Comparison of ENCODE assay signal across 36 cellular contexts in the genomic region with DNA sequence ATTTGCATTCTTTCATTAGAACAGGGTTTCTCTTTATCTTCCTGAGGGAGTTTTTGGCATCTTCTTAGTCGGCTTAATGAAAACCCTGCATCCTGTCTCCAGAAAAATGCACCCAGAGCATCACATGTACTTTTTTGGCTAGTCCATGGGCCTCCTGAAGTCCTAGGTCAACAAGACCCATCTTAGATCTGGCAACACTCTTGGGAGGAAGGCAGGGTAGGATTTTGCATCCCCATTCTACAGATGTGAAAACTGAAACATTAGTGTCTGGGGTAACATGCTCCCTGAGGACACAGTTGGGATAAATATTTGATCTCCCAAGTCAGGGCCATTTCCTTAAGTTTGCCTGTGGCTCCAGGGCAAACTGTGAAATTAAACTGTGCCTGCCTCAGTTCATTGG. TPM values are rescaled to one million over a fixed set of nuclear protein-coding genes. Genes with fewer than 3 reads are reported as not detected.
"Had no signal": no experiment of that assay in that cellular context is flagged by ENCODE, and none has a peak within 500 bp of the region (broad histone marks: within the 10 kb centered on the region; RNA-seq: fewer than 3 reads in every experiment).

No MANE protein-coding gene starts in this region.

- ATAC-seq: activated CD8-positive, alpha-beta T cell treated with anti-CD3 and anti-CD28 coated beads for 36 hours; activated naive CD4-positive, alpha-beta T cell treated with anti-CD3 and anti-CD28 coated beads, Interleukin-2, amount 50 U/mL, for 72 hours; activated T-cell treated with anti-CD3 and anti-CD28 coated beads, Interleukin-2, amount 50 U/mL, for 4 hours; activated T-cell treated with anti-CD3 and anti-CD28 coated beads, Interleukin-2, amount 50 U/mL, for 72 hours; activated T-helper 17 cell treated with anti-CD3 and anti-CD28 coated beads, Interleukin-2, amount 50 U/mL, for 72 hours; body of pancreas had no signal

- H3K9me3 ChIP-seq: adrenal gland, body of pancreas, breast epithelium had no signal

- DNase-seq: activated B cell treated with CpG ODN at 0.5 μM for 24 hours; activated CD4-positive, alpha-beta memory T cell treated with anti-CD3 and anti-CD28 coated beads for 36 hours; activated CD4-positive, alpha-beta T cell treated with anti-CD3 and anti-CD28 coated beads for 4 hours; activated CD4-positive, alpha-beta T cell treated with anti-CD3 and anti-CD28 coated beads, Interleukin-2, amount 10 ng/mL, durations not matched to agents 7 days and 5 days; activated CD4-positive, CD25-positive, alpha-beta regulatory T cell treated with anti-CD3 and anti-CD28 coated beads, Interleukin-2, amount 50 U/mL, for 72 hours; activated CD8-positive, alpha-beta memory T cell treated with anti-CD3 and anti-CD28 coated beads, Interleukin-2, amount 50 U/mL, for 4 hours; activated CD8-positive, alpha-beta T cell treated with anti-CD3 and anti-CD28 coated beads for 36 hours; activated effector memory CD4-positive, alpha-beta T cell treated with anti-CD3 and anti-CD28 coated beads, Interleukin-2, amount 50 U/mL, for 16 hours; activated gamma-delta T cell treated with Interleukin-2 at 50 U/mL for 16 hours; activated naive CD4-positive, alpha-beta T cell; activated naive CD4-positive, alpha-beta T cell treated with anti-CD3 and anti-CD28 coated beads for 36 hours; activated naive CD4-positive, alpha-beta T cell treated with anti-CD3 and anti-CD28 coated beads, Interleukin-2, amount 50 U/mL, for 16 hours; activated naive CD8-positive, alpha-beta T cell treated with anti-CD3 and anti-CD28 coated beads for 36 hours; activated T-cell treated with anti-CD3 and anti-CD28 coated beads for 4 hours; activated T-cell treated with anti-CD3 and anti-CD28 coated beads, Interleukin-2, amount 50 U/mL, for 1 hour; activated T-cell treated with anti-CD3 and anti-CD28 coated beads, Interleukin-2, amount 50 U/mL, for 4 hours; activated T-cell treated with anti-CD3 and anti-CD28 coated beads, Interleukin-2, amount 50 U/mL, for 72 hours; adrenal gland; amniotic stem cell; aorta; body of pancreas; brain microvascular endothelial cell; central memory CD4-positive, alpha-beta T cell; SW 1271; T-helper 1 cell; T-helper 2 cell; T-helper 9 cell had no signal

- H3K27me3 ChIP-seq: adrenal gland, body of pancreas, brain microvascular endothelial cell, breast epithelium had no signal

- H3K27ac ChIP-seq: adrenal gland, body of pancreas, brain microvascular endothelial cell, breast epithelium, VCaP had no signal

- H3K4me3 ChIP-seq: adrenal gland, body of pancreas, breast epithelium had no signal

- FAIRE-seq: astrocyte, TTC549 had no signal

- H3K4me1 ChIP-seq: adrenal gland, body of pancreas, breast epithelium had no signal

- H3K36me3 ChIP-seq: adrenal gland, brain microvascular endothelial cell, breast epithelium had no signal

RNA-seq across cellular contexts. Expression of a gene that starts 40.0 kb away (rescaled TPM):
- total RNA-seq: activated B cell treated with CpG ODN at 0.5 μM for 24 hours; activated CD4-positive, alpha-beta memory T cell treated with anti-CD3 and anti-CD28 coated beads for 36 hours; activated CD4-positive, alpha-beta T cell treated with anti-CD3 and anti-CD28 coated beads, Interleukin-2, amount 10 ng/mL, durations not matched to agents 7 days and 5 days; activated CD8-positive, alpha-beta memory T cell treated with anti-CD3 and anti-CD28 coated beads for 36 hours; activated CD8-positive, alpha-beta T cell treated with anti-CD3 and anti-CD28 coated beads for 36 hours; activated naive CD4-positive, alpha-beta T cell treated with anti-CD3 and anti-CD28 coated beads for 36 hours; activated naive CD4-positive, alpha-beta T cell treated with anti-CD3 and anti-CD28 coated beads, Interleukin-2, amount 50 U/mL, for 72 hours; activated naive CD8-positive, alpha-beta T cell treated with anti-CD3 and anti-CD28 coated beads for 36 hours; activated T-cell treated with anti-CD3 and anti-CD28 coated beads, Interleukin-2, amount 50 U/mL, for 4 hours; activated T-cell treated with anti-CD3 and anti-CD28 coated beads, Interleukin-2, amount 50 U/mL, for 72 hours; activated T-helper 1 cell treated with anti-CD3 and anti-CD28 coated beads, Interleukin-12 subunit alpha, Interleukin-12 subunit beta, Interleukin-2, Interleukin-4 antibody, amounts not matched to agents 30 ng/mL and 10 ng/mL and 1 ng/mL, durations not matched to agents 14 hours and 24 hours and 36 hours; activated T-helper 17 cell treated with anti-CD3 and anti-CD28 coated beads, Interleukin-2, amount 50 U/mL, for 72 hours; adrenal gland; aorta; astrocyte; body of pancreas; breast epithelium; cardiac septum had no signal
- polyA plus RNA-seq: adrenal gland, aorta had no signal
